Comparison of ENCODE assay signal across 8 cellular contexts in the genomic region with DNA sequence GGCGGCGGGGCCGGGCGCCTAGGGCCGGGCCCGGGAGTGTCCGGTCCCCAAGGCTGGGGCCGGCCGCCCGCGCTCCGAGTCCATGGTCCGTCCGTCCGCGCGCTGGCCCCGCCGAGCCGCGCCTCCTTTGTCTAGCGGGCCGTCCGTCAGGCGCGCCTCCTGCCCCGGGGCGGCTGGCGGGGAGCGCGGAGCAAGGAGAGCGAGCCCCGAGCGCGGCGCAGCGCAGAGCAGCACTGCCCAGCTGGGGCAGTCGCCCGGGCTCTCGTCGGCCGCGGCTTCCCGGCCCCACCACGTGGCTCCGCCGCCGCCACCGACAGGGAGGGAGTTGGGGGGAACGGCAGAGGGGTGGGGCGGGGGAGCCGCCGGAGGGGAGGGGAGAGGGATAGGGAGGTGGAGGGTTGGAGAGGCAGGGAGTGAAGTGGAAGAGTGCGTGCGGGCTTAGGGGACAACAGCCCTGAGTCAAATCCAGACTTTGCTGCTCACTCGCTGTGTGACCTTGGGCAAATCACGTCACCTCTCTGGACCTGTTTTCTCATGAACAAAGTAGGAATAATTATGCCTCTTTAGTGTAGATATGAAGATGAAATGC. TPM values are rescaled to one million over a fixed set of nuclear protein-coding genes. Genes with fewer than 3 reads are reported as not detected.
DNase-seq lines count a peak whose midpoint lies in the region; ATAC-seq and TF ChIP-seq lines count a peak whose summit lies in the region.

A gene (minus strand): TSS at position 235 of the 589 bp plus-strand sequence. CDS start 340 bp downstream, outside the sequence.

- intact Hi-C loops in Caco-2 (cut with micrococcal nuclease; ENCODE audit: unreplicated experiment) = no loop called here
- intact Hi-C loops in MCF 10A (cut with micrococcal nuclease) = no loop called here

- H3K4me1 ChIP-seq in Caco-2 = no peaks in the 10 kb centered on the region
- peaks cover 4 to 9% of the 10 kb centered on the region in 2 donors for H3K4me1 ChIP-seq in thoracic aorta (ENCODE audit: control insufficient read depth in 1 of 2, low read depth in 2 of 2)

- H3K4me3 ChIP-seq in Caco-2 (ENCODE audit: low read depth, low read length) (peak within 1 kb of the TSS; percentile 39), thoracic aorta (peak within 1 kb of the TSS; percentile 54)

- H3K27ac Mint-ChIP-seq in Caco-2 (ENCODE audit: unreplicated experiment) = no peak within 1 kb of the TSS
- H3K27ac Mint-ChIP-seq in MCF 10A (ENCODE audit: low read depth, unreplicated experiment) = no peak within 1 kb of the TSS

- in situ Hi-C loops in KBM-7 (cut with MboI; ENCODE audit: low pct_unique_long_range_greater_than_20kb, low sequenced_read_pairs) = no loop called here

- TF ChIP-seq CTCF in Caco-2 (IDR thresholded peaks at IDR 0.05; ENCODE audit: insufficient read depth in 1 of 2, low read depth in 1 of 2, low read length in 1 of 2, severe bottlenecking in 1 of 2, unreplicated experiment in 1 of 2) = no peak
- TF ChIP-seq CTCF in MCF 10A (IDR thresholded peaks at IDR 0.05; ENCODE audit: unreplicated experiment) = no peak
- TF ChIP-seq CTCF in thoracic aorta (IDR thresholded peaks at IDR 0.05) = no peak

- H3K27me3 ChIP-seq in Caco-2 (replicated peaks; ENCODE audit: control insufficient read depth, insufficient read depth, low read length) (no peaks in the 10 kb centered on the region), thoracic aorta (replicated peaks; ENCODE audit: insufficient read depth) (peaks cover 8% of the 10 kb centered on the region)

- H3K9me3 ChIP-seq in Caco-2 = no peaks in the 10 kb centered on the region
- H3K9me3 ChIP-seq in thoracic aorta = no peaks in the 10 kb centered on the region

- peak in 1 of 2 experiments; percentile 47 for DNase-seq in Caco-2
- peak; percentile 51 for DNase-seq in NCI-H1092 treated with DMSO at 0.1 percent for 48 hours (lab: John Stamatoyannopoulos, UW)
- DNase-seq in MCF 10A (ENCODE audit: unreplicated experiment) = peak; percentile 18
- DNase-seq in kidney tubule cell (ENCODE audit: low spot score) = peak; percentile 26
- DNase-seq in thoracic aorta (ENCODE audit: low spot score) = no peak
- DNase-seq in KBM-7 = no peak

- H3K4me3 Mint-ChIP-seq in Caco-2 (ENCODE audit: unreplicated experiment) (peak within 1 kb of the TSS; percentile 86), MCF 10A (ENCODE audit: unreplicated experiment) (peak within 1 kb of the TSS; percentile 68)

- no peaks in the 10 kb centered on the region for H3K9me3 Mint-ChIP-seq in Caco-2 (ENCODE audit: unreplicated experiment)
- H3K9me3 Mint-ChIP-seq in MCF 10A (ENCODE audit: unreplicated experiment) = no peaks in the 10 kb centered on the region

- POLR2A ChIA-PET in Caco-2 (lab: Charles Lee) (no interaction called here), MCF 10A (lab: Yijun Ruan, JAX) (interaction anchor here (0.7 kb wide), 1 partner anchor 11 kb away, joined by 3 read pairs; no protein-coding TSS in a partner anchor)

- no peak within 1 kb of the TSS for H3K27ac ChIP-seq in thoracic aorta

- CTCF ChIA-PET in Caco-2 (lab: Charles Lee) (no interaction called here), MCF 10A (lab: Yijun Ruan, JAX) (no interaction called here)

- BruUV-seq in Caco-2 (replicated peaks; lab: Mats Ljungman, UMichigan) (no TSS peak), MCF 10A (replicated peaks; lab: Mats Ljungman, UMichigan) (no TSS peak)

- H3K36me3 Mint-ChIP-seq in Caco-2 (ENCODE audit: insufficient read depth, unreplicated experiment) (peaks cover 4% of the 10 kb centered on the region), MCF 10A (ENCODE audit: insufficient read depth, unreplicated experiment) (no peaks in the 10 kb centered on the region)

- H3K27me3 Mint-ChIP-seq in Caco-2 (ENCODE audit: insufficient read depth, unreplicated experiment) (peaks cover 16% of the 10 kb centered on the region), MCF 10A (ENCODE audit: insufficient read depth, unreplicated experiment) (peaks cover 60% of the 10 kb centered on the region)

- no peak for ATAC-seq in thoracic aorta (ENCODE audit: insufficient number of reproducible peaks, low FRiP score, low read depth)
- no peak for ATAC-seq in GM18511 (IDR thresholded peaks at IDR 0.05; ENCODE audit: unreplicated experiment)
- ATAC-seq in GM21529 (IDR thresholded peaks at IDR 0.05; ENCODE audit: unreplicated experiment) = no peak

- H3K4me1 Mint-ChIP-seq in Caco-2 (ENCODE audit: low read depth, unreplicated experiment) = peaks cover 13% of the 10 kb centered on the region
- H3K4me1 Mint-ChIP-seq in MCF 10A (ENCODE audit: insufficient read depth, unreplicated experiment) = peaks cover 7% of the 10 kb centered on the region

- H3K36me3 ChIP-seq in Caco-2 (ENCODE audit: control insufficient read depth, insufficient read depth, low read length) (no peaks in the 10 kb centered on the region), thoracic aorta (no peaks in the 10 kb centered on the region)

RNA-seq across cellular contexts. Expression of the gene that starts here (rescaled TPM):
- 0.12 TPM in 1 of 2 replicates, not detected in the other for total RNA-seq in Caco-2 (2022)
- 0.12 TPM in 1 of 2 replicates, not detected in the other for total RNA-seq in MCF 10A (2022)
- not detected for total RNA-seq in thoracic aorta

Comparison
In these comparisons a context has a peak if more than half of its experiments do, and no peak if none do; other contexts are left out.
1. Peak in DNase-seq in MCF 10A; RNA of the gene not detected or under 1 TPM.
2. DNase-seq: peak in NCI-H1092 treated with DMSO at 0.1 percent for 48 hours (single experiment) and kidney tubule cell (single experiment); none in thoracic aorta (single experiment) and KBM-7 (single experiment).